26 cellular contexts compared by ENCODE assay signal in the genomic region with DNA sequence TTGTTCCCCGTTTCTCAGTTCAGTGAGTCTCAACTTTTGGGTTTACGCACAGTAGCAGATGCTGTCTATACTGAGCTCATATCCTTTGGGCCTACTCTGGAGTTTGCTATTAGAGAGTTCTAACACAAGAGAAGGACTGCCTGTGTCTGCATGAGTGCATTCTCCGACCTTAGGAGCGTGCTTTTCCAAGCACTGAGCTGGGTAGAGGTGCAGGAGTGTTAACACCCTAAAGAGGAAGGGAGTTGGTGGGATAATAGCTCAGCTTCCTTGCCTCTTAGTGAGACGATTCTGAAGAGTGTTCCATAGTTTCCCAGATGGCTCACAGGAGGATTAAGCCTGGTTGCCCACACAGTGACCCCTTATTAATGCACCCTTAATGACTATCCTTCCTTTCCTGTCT.
"Had no signal": no experiment of that assay in that cellular context is flagged by ENCODE, and none has a peak within 500 bp of the region (broad histone marks: within the 10 kb centered on the region; RNA-seq: fewer than 3 reads in every experiment).

No MANE protein-coding gene starts in this region.

- H3K9me3 Mint-ChIP-seq: activated naive CD8-positive, alpha-beta T cell treated with anti-CD3 and anti-CD28 coated beads for 36 hours; central memory CD8-positive, alpha-beta T cell; effector memory CD8-positive, alpha-beta T cell had no signal

- H3K9me3 ChIP-seq: esophagus squamous epithelium, gastroesophageal sphincter, heart left ventricle, mucosa of descending colon, spleen, upper lobe of right lung had no signal

- ATAC-seq: activated CD4-positive, alpha-beta T cell treated with anti-CD3 and anti-CD28 coated beads for 36 hours; effector memory CD8-positive, alpha-beta T cell; gastroesophageal sphincter; heart left ventricle; left colon; mucosa of descending colon; stimulated activated naive CD8-positive, alpha-beta T cell treated with anti-CD3 and anti-CD28 coated beads, Interleukin-15, Interleukin-2, amounts not matched to agents 100 U/mL and 50 U/mL, for 24 hours; upper lobe of right lung had no signal

- H3K4me3 ChIP-seq: dorsolateral prefrontal cortex, esophagus squamous epithelium, gastroesophageal sphincter, heart left ventricle, mucosa of descending colon, spleen, upper lobe of right lung had no signal

- H3K27ac ChIP-seq: dorsolateral prefrontal cortex, esophagus squamous epithelium, gastroesophageal sphincter, heart left ventricle, upper lobe of right lung had no signal

- H3K4me3 Mint-ChIP-seq: activated CD4-positive, alpha-beta T cell treated with anti-CD3 and anti-CD28 coated beads for 36 hours; activated naive CD8-positive, alpha-beta T cell treated with anti-CD3 and anti-CD28 coated beads for 36 hours; central memory CD8-positive, alpha-beta T cell; effector memory CD8-positive, alpha-beta T cell had no signal

- DNase-seq: activated CD4-positive, alpha-beta T cell treated with anti-CD3 and anti-CD28 coated beads for 36 hours; activated CD4-positive, alpha-beta T cell treated with anti-CD3 and anti-CD28 coated beads, Interleukin-2, amount 50 U/mL, for 48 hours; activated CD8-positive, alpha-beta memory T cell treated with anti-CD3 and anti-CD28 coated beads, Interleukin-2, amount 50 U/mL, for 48 hours; activated naive CD4-positive, alpha-beta T cell treated with Interleukin-2 at 50 U/mL for 16 hours; activated naive CD8-positive, alpha-beta T cell treated with anti-CD3 and anti-CD28 coated beads for 36 hours; activated T-cell treated with anti-CD3 and anti-CD28 coated beads, Interleukin-2, amount 50 U/mL, for 48 hours; dorsolateral prefrontal cortex; effector memory CD8-positive, alpha-beta T cell; esophagus squamous epithelium; heart left ventricle; islet precursor cell; left colon; mesenchymal stem cell; mucosa of descending colon; spleen; stimulated activated CD4-positive, alpha-beta T cell treated with anti-CD3 and anti-CD28 coated beads, Interleukin-4, amount 100 ng/mL, for 24 hours; stimulated activated naive CD8-positive, alpha-beta T cell treated with anti-CD3 and anti-CD28 coated beads, Interleukin-15, Interleukin-2, amounts not matched to agents 100 U/mL and 50 U/mL, for 24 hours; T-helper 1 cell; upper lobe of right lung had no signal

- FAIRE-seq: astrocyte, colon, endothelial cell of umbilical vein, TTC549 had no signal

- H3K36me3 Mint-ChIP-seq: activated naive CD8-positive, alpha-beta T cell treated with anti-CD3 and anti-CD28 coated beads for 36 hours had no signal

- H3K27ac Mint-ChIP-seq: activated CD4-positive, alpha-beta T cell treated with anti-CD3 and anti-CD28 coated beads for 36 hours; activated naive CD8-positive, alpha-beta T cell treated with anti-CD3 and anti-CD28 coated beads for 36 hours; effector memory CD8-positive, alpha-beta T cell; progenitor cell of endocrine pancreas had no signal

- H3K4me1 Mint-ChIP-seq: central memory CD8-positive, alpha-beta T cell had no signal

- H3K27me3 Mint-ChIP-seq: activated CD4-positive, alpha-beta T cell treated with anti-CD3 and anti-CD28 coated beads for 36 hours; activated naive CD8-positive, alpha-beta T cell treated with anti-CD3 and anti-CD28 coated beads for 36 hours; central memory CD8-positive, alpha-beta T cell; effector memory CD8-positive, alpha-beta T cell; progenitor cell of endocrine pancreas had no signal

- H3K36me3 ChIP-seq: esophagus squamous epithelium, gastroesophageal sphincter, heart left ventricle, spleen, upper lobe of right lung had no signal

- H3K27me3 ChIP-seq: dorsolateral prefrontal cortex, esophagus squamous epithelium, gastroesophageal sphincter, heart left ventricle, spleen, upper lobe of right lung had no signal

- H3K4me1 ChIP-seq: gastroesophageal sphincter had no signal
